In genomic region chr17:48483471-48484131, GRCh38 we compare ENCODE assay signal across 8 cellular contexts. TPM values are rescaled to one million over a fixed set of nuclear protein-coding genes. Genes with fewer than 3 reads are reported as not detected.
DNase-seq lines count a peak whose midpoint lies in the region; ATAC-seq lines count a peak whose summit lies in the region.

No MANE protein-coding gene starts in this region.

- ATAC-seq in HG02938 (IDR thresholded peaks at IDR 0.05; ENCODE audit: unreplicated experiment) (no peak), HG02588 (IDR thresholded peaks at IDR 0.05; ENCODE audit: unreplicated experiment) (no peak), GM21786 (IDR thresholded peaks at IDR 0.05; ENCODE audit: unreplicated experiment) (no peak)

- no peak overlapping the region for H3K4me3 ChIP-seq in Jurkat, Clone E6-1 (ENCODE audit: low read length)

- DNase-seq in EL (peak; percentile 99), hepatic stellate cell (ENCODE audit: low spot score) (peak; percentile 82), NCI-H1092 treated with DMSO at 0.1 percent for 48 hours (lab: John Stamatoyannopoulos, UW) (no peak)
- DNase-seq in Jurkat, Clone E6-1 (ENCODE audit: low read depth, low spot score), result peak; percentile 84
- peak; percentile 60 for DNase-seq in activated CD4-positive, alpha-beta T cell treated with anti-CD3 and anti-CD28 coated beads for 48 hours

RNA-seq across cellular contexts. Expression of gene HOXB1, which starts 47.2 kb away (rescaled TPM):
- polyA plus RNA-seq in Jurkat, Clone E6-1 (2012; ENCODE audit: insufficient read depth, insufficient read length), result not detected

RNA-seq across cellular contexts. Expression of gene SKAP1, which starts 53.6 kb away (rescaled TPM):
- polyA plus RNA-seq in Jurkat, Clone E6-1 (2012; ENCODE audit: insufficient read depth, insufficient read length), result 35.2 TPM
